ENCODE assay signal across 12 cellular contexts in genomic region chr5:136134653-136135052, GRCh38. TPM values are rescaled to one million over a fixed set of nuclear protein-coding genes. Genes with fewer than 3 reads are reported as not detected.
DNase-seq lines count a peak whose midpoint lies in the region; ATAC-seq, FAIRE-seq and TF ChIP-seq lines count a peak whose summit lies in the region.
"Had no signal": no experiment of that assay in that cellular context is flagged by ENCODE, and none has a peak within 500 bp of the region (broad histone marks: within the 10 kb centered on the region; RNA-seq: fewer than 3 reads in every experiment).

No MANE protein-coding gene starts in this region.

- H3K9ac ChIP-seq in HepG2 (ENCODE audit: insufficient read depth, low read depth, low read length) (peak overlapping the region; percentile 32; the same call in 1 of the 2 replicates), subcutaneous abdominal adipose tissue (ENCODE audit: low read length in 5 of 5) (peak overlapping the region; percentile 40 to 99 (median 61))

- H3K27me3 ChIP-seq in HepG2 (ENCODE audit: control insufficient read depth in 1 of 2, insufficient read depth in 2 of 2, low read length in 2 of 2): no peaks in the 10 kb centered on the region; a peak in 1 of 5 replicates
- H3K27me3 ChIP-seq in subcutaneous abdominal adipose tissue (ENCODE audit: control insufficient read depth in 5 of 5, insufficient read depth in 4 of 5, low read length in 5 of 5): no peaks in the 10 kb centered on the region

- H3K9me3 ChIP-seq in HepG2 (ENCODE audit: low read length): no peaks in the 10 kb centered on the region
- no peaks in the 10 kb centered on the region for H3K9me3 ChIP-seq in subcutaneous abdominal adipose tissue (ENCODE audit: control insufficient read depth in 5 of 5, low read length in 5 of 5)

- H3K27ac ChIP-seq in HepG2 (ENCODE audit: extremely low read length, insufficient read depth, low read length): no peak overlapping the region
- peak overlapping the region; percentile 60 for H3K27ac ChIP-seq in subcutaneous abdominal adipose tissue (ENCODE audit: low read depth, low read length)

- DNase-seq in activated T-cell treated with anti-CD3 and anti-CD28 coated beads, Interleukin-2, amount 50 U/mL, for 4 hours: no peak
- DNase-seq in activated T-cell treated with anti-CD3 and anti-CD28 coated beads, Interleukin-2, amount 50 U/mL, for 72 hours: no peak
- DNase-seq in activated naive CD8-positive, alpha-beta T cell treated with anti-CD3 and anti-CD28 coated beads, Interleukin-2, amount 10 ng/mL, durations not matched to agents 7 days and 5 days: no peak
- no peak for DNase-seq in HepG2 (ENCODE audit: low spot score)
- DNase-seq in pons (ENCODE audit: low spot score): no peak
- DNase-seq: AML-193; NCI-H187; stimulated activated CD4-positive, alpha-beta T cell treated with anti-CD3 and anti-CD28 coated beads, Interleukin-4, amount 100 ng/mL, for 1 hour had no signal

- H3K36me3 ChIP-seq in HepG2 (replicated peaks in 1 of 2; ENCODE audit: control insufficient read depth in 1 of 2, insufficient read depth in 2 of 2, low read length in 2 of 2) (no peaks in the 10 kb centered on the region), subcutaneous abdominal adipose tissue (ENCODE audit: control insufficient read depth in 5 of 5, insufficient read depth in 5 of 5, low read length in 5 of 5) (no peaks in the 10 kb centered on the region)

- H3K36me3 Mint-ChIP-seq in activated T-cell treated with anti-CD3 and anti-CD28 coated beads, Interleukin-2, amount 50 U/mL, for 4 hours (ENCODE audit: insufficient read depth): peaks cover 1% of the 10 kb centered on the region
- no peaks in the 10 kb centered on the region for H3K36me3 Mint-ChIP-seq in activated T-cell treated with anti-CD3 and anti-CD28 coated beads, Interleukin-2, amount 50 U/mL, for 72 hours (ENCODE audit: insufficient read depth in 2 of 2)
- H3K36me3 Mint-ChIP-seq in activated naive CD8-positive, alpha-beta T cell treated with anti-CD3 and anti-CD28 coated beads, Interleukin-2, amount 10 ng/mL, durations not matched to agents 7 days and 5 days: peaks cover 4% of the 10 kb centered on the region

- H3K4me1 Mint-ChIP-seq in activated T-cell treated with anti-CD3 and anti-CD28 coated beads, Interleukin-2, amount 50 U/mL, for 4 hours (ENCODE audit: low read depth): peaks cover 35% of the 10 kb centered on the region
- H3K4me1 Mint-ChIP-seq in activated T-cell treated with anti-CD3 and anti-CD28 coated beads, Interleukin-2, amount 50 U/mL, for 72 hours (ENCODE audit: low read depth): peaks cover 16% of the 10 kb centered on the region
- peaks cover 22% of the 10 kb centered on the region for H3K4me1 Mint-ChIP-seq in activated naive CD8-positive, alpha-beta T cell treated with anti-CD3 and anti-CD28 coated beads, Interleukin-2, amount 10 ng/mL, durations not matched to agents 7 days and 5 days

- no peak for ATAC-seq in activated T-cell treated with anti-CD3 and anti-CD28 coated beads, Interleukin-2, amount 50 U/mL, for 4 hours
- ATAC-seq in activated T-cell treated with anti-CD3 and anti-CD28 coated beads, Interleukin-2, amount 50 U/mL, for 72 hours (replicated peaks in 1 of 2): no peak
- ATAC-seq in activated naive CD8-positive, alpha-beta T cell treated with anti-CD3 and anti-CD28 coated beads, Interleukin-2, amount 10 ng/mL, durations not matched to agents 7 days and 5 days (ENCODE audit: low read depth): no peak
- ATAC-seq in HepG2: no peak
- no peak for ATAC-seq in HG02571 (IDR thresholded peaks at IDR 0.05; ENCODE audit: unreplicated experiment)
- ATAC-seq in HG03342 (IDR thresholded peaks at IDR 0.05; ENCODE audit: unreplicated experiment): no peak

- in situ Hi-C loops in HepG2 (cut with HindIII; ENCODE audit: extremely low pct_ligation_motif_present, low pct_unique_long_range_greater_than_20kb): no loop called here

- H3K4me1 ChIP-seq in HepG2 (ENCODE audit: insufficient read depth, low read length): peaks cover 75% of the 10 kb centered on the region
- peaks cover 2 to 43% (median 35%) of the 10 kb centered on the region in 5 donors for H3K4me1 ChIP-seq in subcutaneous abdominal adipose tissue (ENCODE audit: control insufficient read depth in 5 of 5, insufficient read depth in 5 of 5, low read length in 5 of 5)

- intact Hi-C loops in HepG2 (cut with micrococcal nuclease; ENCODE audit: unreplicated experiment): loop anchor here (5.0 kb wide), 1 partner anchor 38 kb away; no protein-coding TSS in a partner anchor

- peaks cover 33% of the 10 kb centered on the region for H3K27me3 Mint-ChIP-seq in activated T-cell treated with anti-CD3 and anti-CD28 coated beads, Interleukin-2, amount 50 U/mL, for 4 hours (ENCODE audit: low read depth)
- peaks cover 32% of the 10 kb centered on the region for H3K27me3 Mint-ChIP-seq in activated T-cell treated with anti-CD3 and anti-CD28 coated beads, Interleukin-2, amount 50 U/mL, for 72 hours (ENCODE audit: low read depth)
- H3K27me3 Mint-ChIP-seq in activated naive CD8-positive, alpha-beta T cell treated with anti-CD3 and anti-CD28 coated beads, Interleukin-2, amount 10 ng/mL, durations not matched to agents 7 days and 5 days: peaks cover 36% of the 10 kb centered on the region

- WGBS in HepG2 (ENCODE audit: low lambda C conversion rate): 89% methylated on average over 1 of the region's 1 CpG

- POLR2A ChIA-PET in activated naive CD8-positive, alpha-beta T cell treated with anti-CD3 and anti-CD28 coated beads, Interleukin-2, amount 10 ng/mL, durations not matched to agents 7 days and 5 days (lab: Charles Lee): no interaction called here
- POLR2A ChIA-PET in HepG2 (lab: Yijun Ruan, JAX): interaction anchor here (3.4 kb wide), 1 partner anchor 11 kb away, joined by 29 read pairs; no protein-coding TSS in a partner anchor

- no peak for TF ChIP-seq RAD21 in HepG2 (CRISPR knock-in tag; IDR thresholded peaks at IDR 0.05)

- TF ChIP-seq POLR2A in HepG2 (IDR thresholded peaks at IDR 0.05; ENCODE audit: insufficient read depth in 1 of 2, low read depth in 2 of 2, low read length in 2 of 2): no peak

- no TSS peak for BruUV-seq in HepG2 (replicated peaks; lab: Mats Ljungman, UMichigan)

- H2AFZ ChIP-seq in HepG2 (ENCODE audit: low read length): no peak overlapping the region

- TF ChIP-seq EP300 in HepG2 (IDR thresholded peaks at IDR 0.05; ENCODE audit: low read depth in 2 of 2, low read length in 2 of 2): no peak
- no peak for TF ChIP-seq EP300 in HepG2 (CRISPR knock-in tag; IDR thresholded peaks at IDR 0.05; ENCODE audit: borderline replicate concordance)

- H3K79me2 ChIP-seq in HepG2 (ENCODE audit: insufficient read depth, low read length): peaks cover 68% of the 10 kb centered on the region

- no peak overlapping the region for H3K27ac Mint-ChIP-seq in activated T-cell treated with anti-CD3 and anti-CD28 coated beads, Interleukin-2, amount 50 U/mL, for 72 hours
- no peak overlapping the region for H3K27ac Mint-ChIP-seq in activated naive CD8-positive, alpha-beta T cell treated with anti-CD3 and anti-CD28 coated beads, Interleukin-2, amount 10 ng/mL, durations not matched to agents 7 days and 5 days

- peak overlapping the region; percentile 24 to 96 (median 83) for H3K4me3 ChIP-seq in HepG2 (replicated peaks in 1 of 3; ENCODE audit: insufficient read depth in 1 of 3, low read depth in 2 of 3, low read length in 3 of 3)
- H3K4me3 ChIP-seq in subcutaneous abdominal adipose tissue (ENCODE audit: low read depth in 1 of 5, low read length in 5 of 5): peak overlapping the region in 2 of 5 donors; percentile 12 to 96

- no peak for TF ChIP-seq CTCF in HepG2 (CRISPR knock-in tag; IDR thresholded peaks at IDR 0.05)

- H4K20me1 ChIP-seq in HepG2 (ENCODE audit: insufficient read depth, low read length): peaks cover 48% of the 10 kb centered on the region

- CTCF ChIA-PET in HepG2 (lab: Yijun Ruan, JAX; ENCODE audit: low intra/inter-chr PET ratio, low total read pairs): no interaction called here

- peak overlapping the region; percentile 9 for H3K4me3 Mint-ChIP-seq in activated T-cell treated with anti-CD3 and anti-CD28 coated beads, Interleukin-2, amount 50 U/mL, for 4 hours
- peak overlapping the region in 1 of 2 donors; percentile 63 for H3K4me3 Mint-ChIP-seq in activated T-cell treated with anti-CD3 and anti-CD28 coated beads, Interleukin-2, amount 50 U/mL, for 72 hours
- peak overlapping the region; percentile 26 for H3K4me3 Mint-ChIP-seq in activated naive CD8-positive, alpha-beta T cell treated with anti-CD3 and anti-CD28 coated beads, Interleukin-2, amount 10 ng/mL, durations not matched to agents 7 days and 5 days

- no peak for FAIRE-seq in HepG2 (lab: Jason Lieb, UNC)

- no peaks in the 10 kb centered on the region for H3K9me3 Mint-ChIP-seq in activated T-cell treated with anti-CD3 and anti-CD28 coated beads, Interleukin-2, amount 50 U/mL, for 4 hours
- H3K9me3 Mint-ChIP-seq in activated T-cell treated with anti-CD3 and anti-CD28 coated beads, Interleukin-2, amount 50 U/mL, for 72 hours: no peaks in the 10 kb centered on the region
- no peaks in the 10 kb centered on the region for H3K9me3 Mint-ChIP-seq in activated naive CD8-positive, alpha-beta T cell treated with anti-CD3 and anti-CD28 coated beads, Interleukin-2, amount 10 ng/mL, durations not matched to agents 7 days and 5 days

- peak overlapping the region; percentile 81 for H3K4me2 ChIP-seq in HepG2 (ENCODE audit: low read depth, low read length)

RNA-seq across cellular contexts. Expression of gene SMAD5, which starts 2.0 kb away (rescaled TPM):
- total RNA-seq in activated T-cell treated with anti-CD3 and anti-CD28 coated beads, Interleukin-2, amount 50 U/mL, for 4 hours: 10 to 100 TPM in 1 of 3 donors, 1 to 10 TPM in 2; 3.5 to 10.1 (median 6.0) TPM
- 10 to 100 TPM in 1 of 2 donors, 1 to 10 TPM in 1; 7.1 to 13.9 TPM for total RNA-seq in activated T-cell treated with anti-CD3 and anti-CD28 coated beads, Interleukin-2, amount 50 U/mL, for 72 hours
- 10 to 100 TPM; 22.9 to 29.6 TPM for total RNA-seq in activated naive CD8-positive, alpha-beta T cell treated with anti-CD3 and anti-CD28 coated beads, Interleukin-2, amount 10 ng/mL, durations not matched to agents 7 days and 5 days
- 48.5 and 81.0 TPM in 2 replicates for total RNA-seq in HepG2 (2016; rRNA removed; fragmentation: Illumina TruSeq; extraction: Trizol)
- 58.3 and 63.0 TPM in 2 replicates for total RNA-seq in HepG2 (2016; cell fraction: cytosol; rRNA removed; fragmentation: Illumina TruSeq; extraction: Trizol; ENCODE audit: low read depth)
- total RNA-seq in HepG2 (2016; cell fraction: insoluble cytoplasmic fraction; rRNA removed; fragmentation: Illumina TruSeq; extraction: Trizol): 49.9 and 76.4 TPM in 2 replicates
- 32.5 and 33.6 TPM in 2 replicates for total RNA-seq in HepG2 (2016; cell fraction: membrane; rRNA removed; fragmentation: Illumina TruSeq; extraction: Trizol)
- total RNA-seq in HepG2 (2016; cell fraction: nucleus; rRNA removed; fragmentation: Illumina TruSeq; extraction: Trizol): 50.6 and 52.2 TPM in 2 replicates
- polyA plus RNA-seq in HepG2 (2011; rRNA removed): 27.2 and 30.0 TPM in 2 replicates
- 13.9 and 22.3 TPM in 2 replicates for polyA plus RNA-seq in HepG2 (2011; cell fraction: cytosol; rRNA removed)
- 25.7 and 30.1 TPM in 2 replicates for polyA plus RNA-seq in HepG2 (2011; cell fraction: nucleus; rRNA removed)
- 18.8 and 19.5 TPM in 2 replicates for polyA plus RNA-seq in HepG2 (2012)
- polyA plus RNA-seq in HepG2 (2016; cell fraction: cytosol; fragmentation: Illumina TruSeq; extraction: Trizol; ENCODE audit: low read depth): 1.1 and 1.2 TPM in 2 replicates
- 30.1 and 33.0 TPM in 2 replicates for polyA plus RNA-seq in HepG2 (2016; cell fraction: insoluble cytoplasmic fraction; fragmentation: Illumina TruSeq; extraction: Trizol; ENCODE audit: low read depth)
- 3.2 and 3.4 TPM in 2 replicates for polyA plus RNA-seq in HepG2 (2016; cell fraction: membrane; fragmentation: Illumina TruSeq; extraction: Trizol; ENCODE audit: low read depth)
- polyA plus RNA-seq in HepG2 (2016; cell fraction: nucleus; fragmentation: Illumina TruSeq; extraction: Trizol; ENCODE audit: insufficient read depth, low read depth): 21.9 and 22.9 TPM in 2 replicates
- polyA minus RNA-seq in HepG2 (2011; rRNA and poly(A)+ RNA removed; ENCODE audit: low replicate concordance): 56.3 and 87.9 TPM in 2 replicates
- 43.4 and 52.4 TPM in 2 replicates for polyA minus RNA-seq in HepG2 (2011; cell fraction: cytosol; rRNA and poly(A)+ RNA removed)
- polyA minus RNA-seq in HepG2 (2011; cell fraction: nucleus; rRNA and poly(A)+ RNA removed): 111 and 120 TPM in 2 replicates

RNA-seq across cellular contexts. Expression of gene SMIM32, which starts 58.3 kb away (rescaled TPM):
- not detected for total RNA-seq in activated T-cell treated with anti-CD3 and anti-CD28 coated beads, Interleukin-2, amount 50 U/mL, for 4 hours
- not detected for total RNA-seq in activated T-cell treated with anti-CD3 and anti-CD28 coated beads, Interleukin-2, amount 50 U/mL, for 72 hours
- total RNA-seq in activated naive CD8-positive, alpha-beta T cell treated with anti-CD3 and anti-CD28 coated beads, Interleukin-2, amount 10 ng/mL, durations not matched to agents 7 days and 5 days: not detected
- 0.20 TPM in 1 of 2 replicates, not detected in the other for total RNA-seq in HepG2 (2016; rRNA removed; fragmentation: Illumina TruSeq; extraction: Trizol)
- total RNA-seq in HepG2 (2016; cell fraction: cytosol; rRNA removed; fragmentation: Illumina TruSeq; extraction: Trizol; ENCODE audit: low read depth): not detected in 2 replicates
- 0.10 and 0.11 TPM in 2 replicates for total RNA-seq in HepG2 (2016; cell fraction: insoluble cytoplasmic fraction; rRNA removed; fragmentation: Illumina TruSeq; extraction: Trizol)
- total RNA-seq in HepG2 (2016; cell fraction: membrane; rRNA removed; fragmentation: Illumina TruSeq; extraction: Trizol): 0.10 TPM in 1 of 2 replicates, not detected in the other
- total RNA-seq in HepG2 (2016; cell fraction: nucleus; rRNA removed; fragmentation: Illumina TruSeq; extraction: Trizol): 0.22 TPM in 1 of 2 replicates, not detected in the other
- 0.05 and 0.15 TPM in 2 replicates for polyA plus RNA-seq in HepG2 (2011; rRNA removed)
- 0.15 TPM in 1 of 2 replicates, not detected in the other for polyA plus RNA-seq in HepG2 (2011; cell fraction: cytosol; rRNA removed)
- not detected in 2 replicates for polyA plus RNA-seq in HepG2 (2011; cell fraction: nucleus; rRNA removed)
- polyA plus RNA-seq in HepG2 (2012): not detected in 2 replicates
- 0.08 TPM in 1 of 2 replicates, not detected in the other for polyA plus RNA-seq in HepG2 (2016; cell fraction: cytosol; fragmentation: Illumina TruSeq; extraction: Trizol; ENCODE audit: low read depth)
- 0.14 TPM in 1 of 2 replicates, not detected in the other for polyA plus RNA-seq in HepG2 (2016; cell fraction: insoluble cytoplasmic fraction; fragmentation: Illumina TruSeq; extraction: Trizol; ENCODE audit: low read depth)
- 0.10 TPM in 1 of 2 replicates, not detected in the other for polyA plus RNA-seq in HepG2 (2016; cell fraction: membrane; fragmentation: Illumina TruSeq; extraction: Trizol; ENCODE audit: low read depth)
- 0.28 TPM in 1 of 2 replicates, not detected in the other for polyA plus RNA-seq in HepG2 (2016; cell fraction: nucleus; fragmentation: Illumina TruSeq; extraction: Trizol; ENCODE audit: insufficient read depth, low read depth)
- 0.30 TPM in 1 of 2 replicates, not detected in the other for polyA minus RNA-seq in HepG2 (2011; rRNA and poly(A)+ RNA removed; ENCODE audit: low replicate concordance)
- not detected in 2 replicates for polyA minus RNA-seq in HepG2 (2011; cell fraction: cytosol; rRNA and poly(A)+ RNA removed)
- polyA minus RNA-seq in HepG2 (2011; cell fraction: nucleus; rRNA and poly(A)+ RNA removed): not detected in 2 replicates
- total RNA-seq: lower leg skin had no signal
